Comparison of ENCODE assay signal across 24 cellular contexts in the genomic region with DNA sequence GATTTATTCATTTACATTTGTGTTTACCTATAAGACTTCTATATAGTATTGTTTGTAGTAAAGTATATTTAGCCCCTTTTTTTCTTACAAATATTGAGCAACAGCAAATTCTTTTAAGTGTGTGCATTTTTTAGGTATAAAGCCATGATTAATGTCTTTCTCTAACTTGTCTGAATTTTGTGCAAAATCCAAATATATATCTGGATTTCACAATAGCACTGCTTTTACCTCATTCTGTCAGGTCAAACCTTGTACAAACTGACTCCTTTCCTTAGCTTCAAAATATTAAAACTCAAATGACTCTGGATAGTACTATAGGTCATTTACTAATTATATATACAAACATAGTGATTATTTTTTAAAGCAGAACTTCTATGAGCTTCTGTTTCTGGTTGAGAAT.
"Had no signal": no experiment of that assay in that cellular context is flagged by ENCODE, and none has a peak within 500 bp of the region (broad histone marks: within the 10 kb centered on the region; RNA-seq: fewer than 3 reads in every experiment).

No MANE protein-coding gene starts in this region.

- ATAC-seq: mucosa of descending colon; naive thymus-derived CD4-positive, alpha-beta T cell; natural killer cell treated with Interleukin-12 subunit alpha and Interleukin-12 subunit beta and Interleukin-15 and Interleukin-18, amount 100 ng/mL, for 72 hours; pancreas; right cardiac atrium; sciatic nerve; stimulated activated effector memory CD8-positive, alpha-beta T cell treated with anti-CD3 and anti-CD28 coated beads, Interleukin-12 subunit alpha, Interleukin-12 subunit beta, amount 100 ng/mL, for 72 hours; upper lobe of right lung had no signal

- DNase-seq: hippocampal formation; left ventricle myocardium inferior; midbrain; mucosa of descending colon; naive thymus-derived CD4-positive, alpha-beta T cell; nucleus accumbens; pancreas; posterior cingulate gyrus; retina; right cardiac atrium; small intestine; spleen; stimulated activated CD4-positive, alpha-beta T cell treated with anti-CD3 and anti-CD28 coated beads, Interleukin-4, amount 100 ng/mL, for 24 hours; stimulated activated naive CD4-positive, alpha-beta T cell; tibial artery; trophoblast cell; upper lobe of right lung had no signal

- H3K4me3 ChIP-seq: left ventricle myocardium inferior, lung, mucosa of descending colon, pancreas, prostate gland, spleen, suprapubic skin, thoracic aorta, tibial artery, upper lobe of right lung had no signal
